22 cellular contexts compared by ENCODE assay signal in genomic region chr5:499233-500209, GRCh38.
"Had no signal": no experiment of that assay in that cellular context is flagged by ENCODE, and none has a peak within 500 bp of the region (broad histone marks: within the 10 kb centered on the region; RNA-seq: fewer than 3 reads in every experiment).

No MANE protein-coding gene starts in this region.

- H3K27ac ChIP-seq: foreskin keratinocyte, lower lobe of right lung, neural progenitor cell, sigmoid colon, upper lobe of left lung had no signal

- H3K36me3 ChIP-seq: lower lobe of right lung, neural progenitor cell, sigmoid colon, upper lobe of left lung had no signal

- H3K36me3 Mint-ChIP-seq: activated naive CD8-positive, alpha-beta T cell treated with anti-CD3 and anti-CD28 coated beads for 36 hours; naive thymus-derived CD4-positive, alpha-beta T cell; neural progenitor cell; WTC11 had no signal

- DNase-seq: activated CD4-positive, alpha-beta T cell treated with anti-CD3 and anti-CD28 coated beads for 4 hours; activated CD4-positive, alpha-beta T cell treated with anti-CD3 and anti-CD28 coated beads, Interleukin-2, amount 50 U/mL, for 48 hours; activated CD8-positive, alpha-beta memory T cell treated with anti-CD3 and anti-CD28 coated beads, Interleukin-2, amount 50 U/mL, for 48 hours; activated naive CD4-positive, alpha-beta T cell treated with Interleukin-2 at 50 U/mL for 16 hours; activated naive CD8-positive, alpha-beta T cell treated with anti-CD3 and anti-CD28 coated beads for 36 hours; activated T-cell treated with anti-CD3 and anti-CD28 coated beads, Interleukin-2, amount 50 U/mL, for 4 hours; central memory CD4-positive, alpha-beta T cell; effector memory CD4-positive, alpha-beta T cell; foreskin keratinocyte; lower lobe of right lung; naive thymus-derived CD4-positive, alpha-beta T cell; retina; sigmoid colon; stimulated activated CD4-positive, alpha-beta T cell treated with anti-CD3 and anti-CD28 coated beads, Interleukin-4, amount 100 ng/mL, for 1 hour; stimulated activated naive CD4-positive, alpha-beta T cell; T1000 had no signal

- H3K27ac Mint-ChIP-seq: activated naive CD8-positive, alpha-beta T cell treated with anti-CD3 and anti-CD28 coated beads for 36 hours; naive thymus-derived CD4-positive, alpha-beta T cell; neural progenitor cell; progenitor cell of endocrine pancreas; WTC11 had no signal

- ATAC-seq: activated T-cell treated with anti-CD3 and anti-CD28 coated beads, Interleukin-2, amount 50 U/mL, for 4 hours; foreskin keratinocyte; left lobe of liver; lower lobe of right lung; WTC11 had no signal

- H3K9me3 ChIP-seq: lower lobe of right lung, sigmoid colon, upper lobe of left lung had no signal

- H3K9me3 Mint-ChIP-seq: activated naive CD8-positive, alpha-beta T cell treated with anti-CD3 and anti-CD28 coated beads for 36 hours; activated T-cell treated with anti-CD3 and anti-CD28 coated beads, Interleukin-2, amount 50 U/mL, for 4 hours; naive thymus-derived CD4-positive, alpha-beta T cell; WTC11 had no signal

- H3K4me3 Mint-ChIP-seq: activated naive CD8-positive, alpha-beta T cell treated with anti-CD3 and anti-CD28 coated beads for 36 hours; activated T-cell treated with anti-CD3 and anti-CD28 coated beads, Interleukin-2, amount 50 U/mL, for 4 hours; naive thymus-derived CD4-positive, alpha-beta T cell; neural progenitor cell; WTC11 had no signal

- H3K9ac ChIP-seq: neural progenitor cell had no signal

- H3K4me3 ChIP-seq: lower lobe of right lung, neural progenitor cell, sigmoid colon, upper lobe of left lung had no signal

- H3K4me1 ChIP-seq: foreskin keratinocyte, lower lobe of right lung, neural progenitor cell, sigmoid colon had no signal

- FAIRE-seq: astrocyte had no signal
